ENCODE assay signal across 8 cellular contexts in the genomic region with DNA sequence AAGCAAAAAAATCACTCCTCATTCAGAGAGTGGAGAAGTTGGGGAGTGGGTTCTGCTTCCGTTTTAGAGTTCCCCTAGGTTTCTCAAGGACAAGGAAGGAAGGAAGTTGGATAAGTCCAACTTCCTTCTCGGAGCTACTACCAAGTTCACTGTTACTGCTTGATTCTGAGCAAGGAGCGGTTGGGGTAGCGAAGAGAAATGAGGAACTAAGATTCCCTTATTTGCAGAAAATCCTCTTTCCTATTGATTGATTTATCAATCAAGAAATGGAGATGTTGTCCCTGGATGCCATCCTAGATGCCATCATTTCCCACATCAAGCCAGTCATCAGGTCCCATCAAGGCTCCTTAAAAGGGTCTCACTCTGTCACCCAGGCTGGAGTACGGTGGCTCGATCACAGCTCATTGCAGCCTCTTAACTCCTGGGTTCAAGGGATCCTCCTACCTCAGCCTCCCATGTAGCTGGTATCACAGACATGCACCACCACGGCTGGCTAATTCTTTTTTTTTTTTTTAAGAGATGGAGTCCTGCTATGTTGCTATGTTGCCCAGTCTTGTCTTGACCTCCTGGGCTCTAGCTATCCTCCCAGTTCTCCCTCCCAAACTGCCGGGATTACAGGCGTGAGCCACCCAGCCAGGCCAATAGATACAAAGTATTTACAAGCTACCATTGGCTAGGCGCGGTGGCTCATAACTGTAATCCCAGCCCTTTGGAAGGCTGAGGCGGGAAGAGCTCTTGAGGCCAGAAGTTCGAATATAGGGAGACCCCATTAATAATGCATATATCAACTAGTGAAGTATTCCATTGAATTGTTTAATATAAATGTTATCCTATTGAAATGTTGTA. TPM values are rescaled to one million over a fixed set of nuclear protein-coding genes. Genes with fewer than 3 reads are reported as not detected.
DNase-seq lines count a peak whose midpoint lies in the region; ATAC-seq and TF ChIP-seq lines count a peak whose summit lies in the region.

No MANE protein-coding gene starts in this region.

- peak overlapping the region; percentile 98 for H3K14ac ChIP-seq in IMR-90 (replicated peaks; ENCODE audit: low read depth, low read length)

- no peak for TF ChIP-seq RAD21 in IMR-90 (IDR thresholded peaks at IDR 0.05; ENCODE audit: low read length)

- peak overlapping the region; percentile 97 for H2AK9ac ChIP-seq in IMR-90 (replicated peaks; ENCODE audit: low read depth, low read length, poor library complexity)

- H3K27me3 ChIP-seq in AG04450 (ENCODE audit: control insufficient read depth, insufficient read depth, low read length) (no peaks in the 10 kb centered on the region), IMR-90 (ENCODE audit: control insufficient read depth, insufficient read depth, low read length) (no peaks in the 10 kb centered on the region), ascending aorta (no peaks in the 10 kb centered on the region), lower lobe of right lung (ENCODE audit: low read depth) (no peaks in the 10 kb centered on the region), vagina (no peaks in the 10 kb centered on the region)

- peak overlapping the region; percentile 98 for H2AFZ ChIP-seq in IMR-90 (replicated peaks; ENCODE audit: low read length, poor library complexity)

- CTCF ChIA-PET in AG04450 (lab: Charles Lee) = interaction anchor here (0.8 to 4.2 kb wide), 5 partner anchors 8 to 84 kb away, joined by 3 to 16 read pairs (median 6); a partner anchor contains a TSS
- CTCF ChIA-PET in IMR-90 (lab: Yijun Ruan, JAX) = interaction anchor here (1.1 to 1.2 kb wide), 2 partner anchors 9 to 11 kb away, joined by 3 read pairs; a partner anchor contains a TSS

- H2BK20ac ChIP-seq in IMR-90 (ENCODE audit: low read depth, low read length) = peak overlapping the region; percentile 75; the same call in 1 of the 2 replicates

- peak overlapping the region; percentile 82 for H2BK120ac ChIP-seq in IMR-90 (ENCODE audit: low read depth, low read length)

- H4K20me1 ChIP-seq in IMR-90 (ENCODE audit: insufficient read depth, low read length) = no peaks in the 10 kb centered on the region

- no peak for TF ChIP-seq POLR2A in IMR-90 (IDR thresholded peaks at IDR 0.05; ENCODE audit: low read depth, low read length)
- no peak for TF ChIP-seq POLR2A in vagina (IDR thresholded peaks at IDR 0.05)

- in situ Hi-C loops in IMR-90 (cut with MboI; ENCODE audit: low sequenced_read_pairs) = no loop called here

- H3K4me3 ChIP-seq in AG04450 (ENCODE audit: low read depth, low read length) = peak overlapping the region; percentile 93
- H3K4me3 ChIP-seq in IMR-90 (ENCODE audit: insufficient read depth, low read depth, low read length) = peak overlapping the region; percentile 58
- peak overlapping the region; percentile 80 for H3K4me3 ChIP-seq in ascending aorta
- peak overlapping the region; percentile 68 for H3K4me3 ChIP-seq in lower lobe of right lung
- peak overlapping the region; percentile 60 to 86 for H3K4me3 ChIP-seq in vagina

- H3K27ac ChIP-seq in AG04450 (ENCODE audit: low read depth, low read length) (peak overlapping the region; percentile 99), IMR-90 (ENCODE audit: insufficient read depth, low read length) (peak overlapping the region; percentile 93), ascending aorta (peak overlapping the region; percentile 97 to 98), lower lobe of right lung (peak overlapping the region; percentile 98), vagina (peak overlapping the region; percentile 97)

- peak overlapping the region; percentile 97 for H3K4ac ChIP-seq in IMR-90 (ENCODE audit: low read depth, low read length)

- H4K5ac ChIP-seq in IMR-90 (ENCODE audit: low read depth, low read length) = peak overlapping the region; percentile 97

- H3K9ac ChIP-seq in IMR-90 (ENCODE audit: low read depth, low read length) = peak overlapping the region; percentile 84

- no TSS peak for BruUV-seq in IMR-90 (replicated peaks; lab: Mats Ljungman, UMichigan)

- H3K4me2 ChIP-seq in IMR-90 (ENCODE audit: low read depth, low read length) = peak overlapping the region; percentile 94

- peak overlapping the region; percentile 93 for H3K18ac ChIP-seq in IMR-90 (ENCODE audit: low read depth, low read length)

- H3K9me1 ChIP-seq in IMR-90 (ENCODE audit: insufficient read depth, low read length) = peaks cover 13% of the 10 kb centered on the region

- H3K36me3 ChIP-seq in IMR-90 (ENCODE audit: control insufficient read depth, insufficient read depth, low read length) (no peaks in the 10 kb centered on the region), ascending aorta (no peaks in the 10 kb centered on the region), lower lobe of right lung (no peaks in the 10 kb centered on the region), vagina (no peaks in the 10 kb centered on the region)

- POLR2A ChIA-PET in AG04450 (lab: Yijun Ruan, JAX) (interaction anchor here (0.6 to 1.6 kb wide), 5 partner anchors 12 to 74 kb away, joined by 4 to 6 read pairs (median 4); a partner anchor contains a TSS), IMR-90 (lab: Charles Lee; ENCODE audit: unreplicated experiment) (interaction anchor here (0.6 to 1.3 kb wide), 2 partner anchors 12 to 759 kb away, joined by 4 to 5 read pairs; no protein-coding TSS in a partner anchor)

- no peak for DNase-seq in AG04450 (ENCODE audit: low read depth, low spot score)
- peak; percentile 15 for DNase-seq in IMR-90
- no peak for DNase-seq in ascending aorta (ENCODE audit: low spot score in 2 of 2)
- no peak for DNase-seq in lower lobe of right lung
- no peak for DNase-seq in vagina (ENCODE audit: extremely low spot score in 2 of 2)

- peak overlapping the region; percentile 97 for H4K8ac ChIP-seq in IMR-90 (ENCODE audit: low read depth in 2 of 2, low read length in 2 of 2)

- no CpG with 5 or more reads among the region's 13 CpGs for WGBS in IMR-90 (ENCODE audit: extremely low coverage in 2 of 2, insufficient read length in 1 of 2), 2 experiments

- ATAC-seq in IMR-90 (ENCODE audit: low read depth) (no peak), lower lobe of right lung (peak in 1 of 2 donors; percentile 10), HG03159 (IDR thresholded peaks at IDR 0.05; ENCODE audit: unreplicated experiment) (no peak), GM18519 (IDR thresholded peaks at IDR 0.05; ENCODE audit: low FRiP score, unreplicated experiment) (no peak), GM21723 (IDR thresholded peaks at IDR 0.05; ENCODE audit: unreplicated experiment) (no peak)

- peaks cover 30 to 54% of the 10 kb centered on the region in 2 experiments for H3K79me1 ChIP-seq in IMR-90 (ENCODE audit: low read depth in 1 of 2, low read length in 2 of 2)

- dilution Hi-C loops in IMR-90 (cut with HindIII; ENCODE audit: low sequenced_read_pairs, unreplicated experiment) = no loop called here

- H4K91ac ChIP-seq in IMR-90 (ENCODE audit: insufficient read depth, low read depth, low read length) = peak overlapping the region; percentile 98

- peak overlapping the region; percentile 95 for H2AK5ac ChIP-seq in IMR-90 (ENCODE audit: low read depth, low read length)

- TF ChIP-seq CTCF in AG04450 (IDR thresholded peaks at IDR 0.05; ENCODE audit: low read depth, low read length) (no peak), IMR-90 (conservative IDR thresholded peaks at IDR 0.05; ENCODE audit: low read depth, low read length) (no peak), ascending aorta (IDR thresholded peaks at IDR 0.05) (no peak), lower lobe of right lung (IDR thresholded peaks at IDR 0.05) (no peak), vagina (IDR thresholded peaks at IDR 0.05) (no peak)

- peak overlapping the region; percentile 86 for H2BK15ac ChIP-seq in IMR-90 (ENCODE audit: low read depth, low read length)

- H3K9me3 ChIP-seq in AG04450 (ENCODE audit: control insufficient read depth, insufficient read depth, low read length) (no peaks in the 10 kb centered on the region), IMR-90 (ENCODE audit: control insufficient read depth, insufficient read depth, low read length) (no peaks in the 10 kb centered on the region), ascending aorta (no peaks in the 10 kb centered on the region), lower lobe of right lung (no peaks in the 10 kb centered on the region), vagina (no peaks in the 10 kb centered on the region)

- peak overlapping the region; percentile 83 for H3K56ac ChIP-seq in IMR-90 (ENCODE audit: extremely low read depth, insufficient read depth, low read length)

- H3K4me1 ChIP-seq in IMR-90 (ENCODE audit: control insufficient read depth, insufficient read depth, low read length) (peaks cover 15% of the 10 kb centered on the region), ascending aorta (peaks cover 0 to 11% of the 10 kb centered on the region in 2 donors), lower lobe of right lung (peaks cover 40% of the 10 kb centered on the region), vagina (peaks cover 23% of the 10 kb centered on the region)

- intact Hi-C loops in IMR-90 (cut with micrococcal nuclease) = no loop called here
- intact Hi-C loops in ascending aorta (cut with DNase I) = no loop called here
- intact Hi-C loops in lower lobe of right lung (cut with DNase I) = no loop called here
- intact Hi-C loops in vagina (cut with DNase I) = no loop called here

- peak overlapping the region; percentile 88 for H3K23ac ChIP-seq in IMR-90 (ENCODE audit: low read depth, low read length)

- peak overlapping the region; percentile 88 for H2BK5ac ChIP-seq in IMR-90 (ENCODE audit: low read depth, low read length, poor library complexity, severe bottlenecking)

RNA-seq across cellular contexts. Expression of a gene that starts 0.8 kb away (rescaled TPM):
- 3.9 and 5.1 TPM in 2 replicates for polyA plus RNA-seq in AG04450 (2011; rRNA removed)
- polyA minus RNA-seq in AG04450 (2011; rRNA and poly(A)+ RNA removed) = 1.3 and 1.7 TPM in 2 replicates
- total RNA-seq in IMR-90 (2012; rRNA removed) = 4.7 and 6.1 TPM in 2 replicates
- 9.7 and 11.5 TPM in 2 replicates for polyA plus RNA-seq in IMR-90 (2012; rRNA removed)
- polyA plus RNA-seq in IMR-90 (2012; cell fraction: cytosol; rRNA removed) = 10.3 and 13.1 TPM in 2 replicates
- 4.0 and 7.2 TPM in 2 replicates for polyA plus RNA-seq in IMR-90 (2012; cell fraction: nucleus; rRNA removed; ENCODE audit: low replicate concordance)
- total RNA-seq in ascending aorta = 17.5 TPM
- 8.2 TPM for total RNA-seq in lower lobe of right lung
- not detected for total RNA-seq in vagina

RNA-seq across cellular contexts. Expression of a gene that starts 11.0 kb away (rescaled TPM):
- polyA plus RNA-seq in AG04450 (2011; rRNA removed) = 4.9 and 11.2 TPM in 2 replicates
- polyA minus RNA-seq in AG04450 (2011; rRNA and poly(A)+ RNA removed) = 22.8 and 28.9 TPM in 2 replicates
- 3.2 and 3.9 TPM in 2 replicates for total RNA-seq in IMR-90 (2012; rRNA removed)
- 26.7 and 27.8 TPM in 2 replicates for polyA plus RNA-seq in IMR-90 (2012; rRNA removed)
- 26.6 and 36.6 TPM in 2 replicates for polyA plus RNA-seq in IMR-90 (2012; cell fraction: cytosol; rRNA removed)
- 47.5 and 90.5 TPM in 2 replicates for polyA plus RNA-seq in IMR-90 (2012; cell fraction: nucleus; rRNA removed; ENCODE audit: low replicate concordance)
- total RNA-seq in ascending aorta = 103 TPM
- 114 TPM for total RNA-seq in lower lobe of right lung
- 53.3 TPM for total RNA-seq in vagina

RNA-seq across cellular contexts. Expression of a gene that starts 11.6 kb away (rescaled TPM):
- polyA plus RNA-seq in AG04450 (2011; rRNA removed) = 5.2 and 6.3 TPM in 2 replicates
- 8.4 and 17.7 TPM in 2 replicates for polyA minus RNA-seq in AG04450 (2011; rRNA and poly(A)+ RNA removed)
- 1.4 and 1.9 TPM in 2 replicates for total RNA-seq in IMR-90 (2012; rRNA removed)
- 4.8 and 5.5 TPM in 2 replicates for polyA plus RNA-seq in IMR-90 (2012; rRNA removed)
- 4.8 and 7.3 TPM in 2 replicates for polyA plus RNA-seq in IMR-90 (2012; cell fraction: cytosol; rRNA removed)
- polyA plus RNA-seq in IMR-90 (2012; cell fraction: nucleus; rRNA removed; ENCODE audit: low replicate concordance) = 28.2 and 31.9 TPM in 2 replicates
- total RNA-seq in ascending aorta = 14.2 TPM
- 29.8 TPM for total RNA-seq in lower lobe of right lung
- total RNA-seq in vagina = 34.4 TPM

RNA-seq across cellular contexts. Expression of a gene that starts 32.4 kb away (rescaled TPM):
- 7.8 and 11.7 TPM in 2 replicates for polyA plus RNA-seq in AG04450 (2011; rRNA removed)
- 2.3 and 3.8 TPM in 2 replicates for polyA minus RNA-seq in AG04450 (2011; rRNA and poly(A)+ RNA removed)
- total RNA-seq in IMR-90 (2012; rRNA removed) = 11.4 and 19.0 TPM in 2 replicates
- 25.2 and 34.0 TPM in 2 replicates for polyA plus RNA-seq in IMR-90 (2012; rRNA removed)
- polyA plus RNA-seq in IMR-90 (2012; cell fraction: cytosol; rRNA removed) = 26.6 and 36.2 TPM in 2 replicates
- 7.0 and 16.4 TPM in 2 replicates for polyA plus RNA-seq in IMR-90 (2012; cell fraction: nucleus; rRNA removed; ENCODE audit: low replicate concordance)
- total RNA-seq in ascending aorta = 30.3 TPM
- total RNA-seq in lower lobe of right lung = 13.2 TPM
- total RNA-seq in vagina = 15.2 TPM

RNA-seq across cellular contexts. Expression of a gene that starts 32.8 kb away (rescaled TPM):
- 10.8 and 15.3 TPM in 2 replicates for polyA plus RNA-seq in AG04450 (2011; rRNA removed)
- 2.2 and 5.1 TPM in 2 replicates for polyA minus RNA-seq in AG04450 (2011; rRNA and poly(A)+ RNA removed)
- total RNA-seq in IMR-90 (2012; rRNA removed) = 6.4 and 7.7 TPM in 2 replicates
- 7.6 and 9.6 TPM in 2 replicates for polyA plus RNA-seq in IMR-90 (2012; rRNA removed)
- 11.8 and 37.7 TPM in 2 replicates for polyA plus RNA-seq in IMR-90 (2012; cell fraction: cytosol; rRNA removed)
- polyA plus RNA-seq in IMR-90 (2012; cell fraction: nucleus; rRNA removed; ENCODE audit: low replicate concordance) = 13.5 and 42.6 TPM in 2 replicates
- total RNA-seq in ascending aorta = 28.5 TPM
- 13.4 TPM for total RNA-seq in lower lobe of right lung
- 68.5 TPM for total RNA-seq in vagina

Comparison
In these comparisons a context has a peak if more than half of its experiments do, and no peak if none do; other contexts are left out.
1. RNA of a gene that starts 11.0 kb away (total RNA-seq): 114 TPM in lower lobe of right lung (single experiment), 103 TPM in ascending aorta (single experiment) and 53.3 TPM in vagina (single experiment); 3.2 to 3.9 TPM in IMR-90; every median in the first group is over 10 times any median in the second.
2. Peak in every context shown above with its lines, with median percentiles within 50 percentile points of each other: H3K27ac ChIP-seq and H3K4me3 ChIP-seq.